In the genomic region with DNA sequence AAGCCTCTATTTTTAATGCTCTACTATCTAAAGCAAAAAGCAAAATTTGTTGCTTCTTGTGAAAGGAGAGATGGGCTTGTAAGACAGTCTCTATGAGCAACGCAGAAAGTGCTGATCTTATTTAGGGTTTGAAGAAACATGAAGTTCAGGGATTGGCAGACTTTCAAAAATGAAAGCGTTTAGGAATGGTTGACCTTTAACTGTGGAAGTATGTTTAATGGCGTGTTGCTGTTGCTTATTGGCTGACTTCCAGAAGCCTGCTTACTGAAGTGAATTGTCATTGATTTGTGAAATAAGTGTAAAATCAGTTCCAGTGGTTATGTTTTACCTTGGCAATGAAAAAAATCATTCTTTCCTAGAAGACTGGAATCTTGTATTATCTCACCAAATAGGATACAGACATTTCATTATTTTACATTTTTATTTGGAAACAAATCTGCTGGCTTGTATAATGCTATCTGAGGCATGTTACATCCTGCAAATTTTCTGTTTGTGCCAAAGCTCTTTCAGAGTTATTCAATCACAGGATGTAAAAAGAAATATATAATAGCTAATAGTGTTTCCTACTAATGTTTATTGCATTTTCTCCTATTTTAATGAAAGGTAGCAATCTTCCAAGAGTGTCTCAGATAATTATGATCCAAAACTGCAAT, we compare ENCODE assay signal across 1 cellular context.
TF ChIP-seq lines count a peak whose summit lies in the region.

No MANE protein-coding gene starts in this region.

TF ChIP-seq in HepG2, 621 proteins besides CTCF, POLR2A, EP300 and RAD21 (continued from another document):
- TF ChIP-seq, protein P1, sequence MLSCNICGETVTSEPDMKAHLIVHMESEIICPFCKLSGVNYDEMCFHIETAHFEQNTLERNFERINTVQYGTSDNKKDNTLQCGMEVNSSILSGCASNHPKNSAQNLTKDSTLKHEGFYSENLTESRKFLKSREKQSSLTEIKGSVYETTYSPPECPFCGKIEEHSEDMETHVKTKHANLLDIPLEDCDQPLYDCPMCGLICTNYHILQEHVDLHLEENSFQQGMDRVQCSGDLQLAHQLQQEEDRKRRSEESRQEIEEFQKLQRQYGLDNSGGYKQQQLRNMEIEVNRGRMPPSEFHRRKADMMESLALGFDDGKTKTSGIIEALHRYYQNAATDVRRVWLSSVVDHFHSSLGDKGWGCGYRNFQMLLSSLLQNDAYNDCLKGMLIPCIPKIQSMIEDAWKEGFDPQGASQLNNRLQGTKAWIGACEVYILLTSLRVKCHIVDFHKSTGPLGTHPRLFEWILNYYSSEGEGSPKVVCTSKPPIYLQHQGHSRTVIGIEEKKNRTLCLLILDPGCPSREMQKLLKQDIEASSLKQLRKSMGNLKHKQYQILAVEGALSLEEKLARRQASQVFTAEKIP (CRISPR knock-in tag; IDR thresholded peaks at IDR 0.05; ENCODE audit: borderline replicate concordance): no peak
- no peak for TF ChIP-seq ZNF234 (CRISPR knock-in tag; conservative IDR thresholded peaks at IDR 0.05)
- no peak for TF ChIP-seq ELF3 (CRISPR knock-in tag; IDR thresholded peaks at IDR 0.05)
- TF ChIP-seq, protein P2, sequence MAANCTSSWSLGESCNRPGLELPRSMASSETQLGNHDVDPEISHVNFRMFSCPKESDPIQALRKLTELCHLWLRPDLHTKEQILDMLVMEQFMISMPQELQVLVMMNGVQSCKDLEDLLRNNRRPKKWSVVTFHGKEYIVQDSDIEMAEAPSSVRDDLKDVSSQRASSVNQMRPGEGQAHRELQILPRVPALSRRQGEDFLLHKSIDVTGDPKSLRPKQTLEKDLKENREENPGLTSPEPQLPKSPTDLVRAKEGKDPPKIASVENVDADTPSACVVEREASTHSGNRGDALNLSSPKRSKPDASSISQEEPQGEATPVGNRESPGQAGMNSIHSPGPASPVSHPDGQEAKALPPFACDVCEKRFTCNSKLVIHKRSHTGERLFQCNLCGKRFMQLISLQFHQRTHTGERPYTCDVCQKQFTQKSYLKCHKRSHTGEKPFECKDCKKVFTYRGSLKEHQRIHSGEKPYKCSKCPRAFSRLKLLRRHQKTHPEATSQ (CRISPR knock-in tag; IDR thresholded peaks at IDR 0.05; ENCODE audit: borderline replicate concordance): no peak
- no peak for TF ChIP-seq HNRNPUL1 (IDR thresholded peaks at IDR 0.05; ENCODE audit: low read depth, low read length)
- no peak for TF ChIP-seq ARNTL (CRISPR knock-in tag; IDR thresholded peaks at IDR 0.05)
- TF ChIP-seq, protein P3, sequence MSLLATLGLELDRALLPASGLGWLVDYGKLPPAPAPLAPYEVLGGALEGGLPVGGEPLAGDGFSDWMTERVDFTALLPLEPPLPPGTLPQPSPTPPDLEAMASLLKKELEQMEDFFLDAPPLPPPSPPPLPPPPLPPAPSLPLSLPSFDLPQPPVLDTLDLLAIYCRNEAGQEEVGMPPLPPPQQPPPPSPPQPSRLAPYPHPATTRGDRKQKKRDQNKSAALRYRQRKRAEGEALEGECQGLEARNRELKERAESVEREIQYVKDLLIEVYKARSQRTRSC (CRISPR knock-in tag; IDR thresholded peaks at IDR 0.05; ENCODE audit: low read depth): no peak
- no peak for TF ChIP-seq PPARG (CRISPR knock-in tag; conservative IDR thresholded peaks at IDR 0.05)
- TF ChIP-seq RNF2 (conservative IDR thresholded peaks at IDR 0.05; ENCODE audit: low read depth): no peak
- TF ChIP-seq PHF21A (CRISPR knock-in tag; IDR thresholded peaks at IDR 0.05): no peak
- TF ChIP-seq, protein P4, sequence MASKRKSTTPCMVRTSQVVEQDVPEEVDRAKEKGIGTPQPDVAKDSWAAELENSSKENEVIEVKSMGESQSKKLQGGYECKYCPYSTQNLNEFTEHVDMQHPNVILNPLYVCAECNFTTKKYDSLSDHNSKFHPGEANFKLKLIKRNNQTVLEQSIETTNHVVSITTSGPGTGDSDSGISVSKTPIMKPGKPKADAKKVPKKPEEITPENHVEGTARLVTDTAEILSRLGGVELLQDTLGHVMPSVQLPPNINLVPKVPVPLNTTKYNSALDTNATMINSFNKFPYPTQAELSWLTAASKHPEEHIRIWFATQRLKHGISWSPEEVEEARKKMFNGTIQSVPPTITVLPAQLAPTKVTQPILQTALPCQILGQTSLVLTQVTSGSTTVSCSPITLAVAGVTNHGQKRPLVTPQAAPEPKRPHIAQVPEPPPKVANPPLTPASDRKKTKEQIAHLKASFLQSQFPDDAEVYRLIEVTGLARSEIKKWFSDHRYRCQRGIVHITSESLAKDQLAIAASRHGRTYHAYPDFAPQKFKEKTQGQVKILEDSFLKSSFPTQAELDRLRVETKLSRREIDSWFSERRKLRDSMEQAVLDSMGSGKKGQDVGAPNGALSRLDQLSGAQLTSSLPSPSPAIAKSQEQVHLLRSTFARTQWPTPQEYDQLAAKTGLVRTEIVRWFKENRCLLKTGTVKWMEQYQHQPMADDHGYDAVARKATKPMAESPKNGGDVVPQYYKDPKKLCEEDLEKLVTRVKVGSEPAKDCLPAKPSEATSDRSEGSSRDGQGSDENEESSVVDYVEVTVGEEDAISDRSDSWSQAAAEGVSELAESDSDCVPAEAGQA (IDR thresholded peaks at IDR 0.05; ENCODE audit: low read depth): no peak
- TF ChIP-seq, protein P4 (CRISPR knock-in tag; IDR thresholded peaks at IDR 0.05; ENCODE audit: borderline replicate concordance): no peak
TF ChIP-seq in HepG2: peak in this region for 0.
